Comparison of ENCODE assay signal across 24 cellular contexts in the genomic region with DNA sequence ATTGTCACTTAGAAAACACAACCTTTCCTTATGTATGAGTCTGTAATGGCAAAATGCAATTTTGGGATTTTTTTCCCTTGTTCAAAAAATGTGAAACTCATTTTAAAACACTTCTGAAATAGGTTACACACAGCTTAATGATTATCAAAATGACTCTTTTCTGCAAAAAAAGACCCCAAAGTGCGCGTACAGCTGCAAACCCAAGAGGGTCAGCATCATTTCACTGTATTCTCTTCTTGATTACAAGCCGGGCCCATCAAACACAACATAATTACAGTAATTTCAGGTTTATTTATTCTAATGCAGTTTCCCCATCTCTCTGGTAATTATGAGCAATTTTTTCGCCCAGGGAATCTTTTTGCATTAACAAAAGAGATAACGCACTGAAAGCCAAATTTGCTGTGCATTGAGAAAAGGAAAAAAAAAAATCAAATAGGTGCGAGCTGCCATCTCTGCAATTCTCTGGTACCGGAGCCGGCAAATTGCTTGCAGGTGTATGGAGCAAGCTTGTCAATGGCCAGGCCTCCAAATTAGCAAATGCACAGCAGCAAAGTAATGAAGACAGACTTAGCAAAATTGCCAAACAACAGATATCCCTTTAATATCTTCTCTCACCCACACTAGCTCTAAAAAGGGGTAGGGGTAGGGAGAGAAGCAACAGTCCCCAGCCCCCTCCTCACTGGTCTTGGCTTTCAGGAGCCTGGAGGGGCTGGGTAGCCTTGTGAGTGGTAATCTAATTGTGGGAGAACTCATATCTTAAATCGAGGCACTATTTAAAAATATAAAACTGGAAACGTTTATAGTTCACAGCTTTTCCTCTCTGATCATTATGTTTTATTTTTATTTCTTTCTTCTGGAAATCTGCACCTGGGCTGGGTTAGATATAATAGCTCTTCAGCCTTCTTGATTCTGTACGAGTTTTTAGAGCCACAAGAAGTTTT. TPM values are rescaled to one million over a fixed set of nuclear protein-coding genes. Genes with fewer than 3 reads are reported as not detected.
DNase-seq lines count a peak whose midpoint lies in the region; ATAC-seq, FAIRE-seq and TF ChIP-seq lines count a peak whose summit lies in the region.
"Had no signal": no experiment of that assay in that cellular context is flagged by ENCODE, and none has a peak within 500 bp of the region (broad histone marks: within the 10 kb centered on the region; RNA-seq: fewer than 3 reads in every experiment).

No MANE protein-coding gene starts in this region.

- peaks cover 21% of the 10 kb centered on the region for H3F3A ChIP-seq in PC-9 (ENCODE audit: insufficient read depth, low read depth)

- H4K20me1 ChIP-seq in endothelial cell of umbilical vein (replicated peaks; ENCODE audit: control insufficient read depth, extremely low read depth, insufficient read depth, low read length) (no peaks in the 10 kb centered on the region), PC-9 (ENCODE audit: insufficient read depth) (no peaks in the 10 kb centered on the region)

- no peak for ATAC-seq in GM21381 (IDR thresholded peaks at IDR 0.05; ENCODE audit: unreplicated experiment)
- ATAC-seq: activated CD4-positive, CD25-positive, alpha-beta regulatory T cell treated with anti-CD3 and anti-CD28 coated beads, Interleukin-2, amount 50 U/mL, for 24 hours; gastrocnemius medialis; HCT116; natural killer cell had no signal

- no peak overlapping the region for H3K4me3 ChIP-seq in endothelial cell of umbilical vein (replicated peaks in 1 of 3; ENCODE audit: insufficient read depth in 1 of 3, low read depth in 1 of 3, low read length in 3 of 3)
- no peak overlapping the region for H3K4me3 ChIP-seq in PC-9
- H3K4me3 ChIP-seq: cardiac muscle cell, gastrocnemius medialis, MG63, skin epidermis, upper lobe of left lung had no signal

- no peaks in the 10 kb centered on the region for H3K36me3 ChIP-seq in endothelial cell of umbilical vein (ENCODE audit: control insufficient read depth in 2 of 2, extremely low read depth in 1 of 2, insufficient read depth in 2 of 2, low read length in 2 of 2)
- no peaks in the 10 kb centered on the region for H3K36me3 ChIP-seq in PC-9 (ENCODE audit: low read depth)
- H3K36me3 ChIP-seq: cardiac muscle cell, gastrocnemius medialis, upper lobe of left lung had no signal

- no peaks in the 10 kb centered on the region for H3K9me1 ChIP-seq in endothelial cell of umbilical vein (replicated peaks; ENCODE audit: control insufficient read depth, extremely low read depth, insufficient read depth, low read length)

- dilution Hi-C loops in endothelial cell of umbilical vein (cut with MboI; ENCODE audit: extremely low pct_ligation_motif_present, low sequenced_read_pairs): no loop called here

- H3K4me2 ChIP-seq in endothelial cell of umbilical vein (ENCODE audit: insufficient read depth, low read length) (no peak overlapping the region), PC-9 (no peak overlapping the region)

- H3K79me2 ChIP-seq in endothelial cell of umbilical vein (ENCODE audit: control insufficient read depth, insufficient read depth, low read length): no peaks in the 10 kb centered on the region
- no peaks in the 10 kb centered on the region for H3K79me2 ChIP-seq in PC-9 (ENCODE audit: low read depth)

- CTCF ChIA-PET in endothelial cell of umbilical vein (lab: Charles Lee): interaction anchor here (1.0 to 2.4 kb wide), 4 partner anchors 10 to 388 kb away, joined by 3 to 10 read pairs (median 8); a partner anchor contains a TSS
- CTCF ChIA-PET in PC-9 (lab: Charles Lee): interaction anchor here (0.6 kb wide), 1 partner anchor 461 kb away, joined by 3 read pairs; no protein-coding TSS in a partner anchor

- H3K9me3 ChIP-seq in endothelial cell of umbilical vein (replicated peaks; ENCODE audit: control insufficient read depth, insufficient read depth, low read length): no peaks in the 10 kb centered on the region
- H3K9me3 ChIP-seq in PC-9 (ENCODE audit: insufficient read depth, low read depth): no peaks in the 10 kb centered on the region
- H3K9me3 ChIP-seq: gastrocnemius medialis, MG63, upper lobe of left lung had no signal

- no peak overlapping the region for H3K9ac ChIP-seq in endothelial cell of umbilical vein (replicated peaks; ENCODE audit: extremely low read depth, insufficient read depth, low read length)

- H3K27ac ChIP-seq in endothelial cell of umbilical vein (ENCODE audit: insufficient read depth, low read depth, low read length): no peak overlapping the region
- H3K27ac ChIP-seq in PC-9: no peak overlapping the region
- H3K27ac ChIP-seq: cardiac muscle cell, gastrocnemius medialis, skin epidermis, upper lobe of left lung had no signal

- H3K27me3 ChIP-seq in endothelial cell of umbilical vein (ENCODE audit: control insufficient read depth in 2 of 2, insufficient read depth in 2 of 2, low read length in 2 of 2) (peaks cover 79 to 99% of the 10 kb centered on the region in 2 experiments), PC-9 (ENCODE audit: insufficient read depth, low read depth) (no peaks in the 10 kb centered on the region)
- H3K27me3 ChIP-seq: MG63 had no signal

- FAIRE-seq in endothelial cell of umbilical vein (lab: Jason Lieb, UNC): peak; percentile 53

- H2AFZ ChIP-seq in endothelial cell of umbilical vein (ENCODE audit: low read depth, low read length): no peak overlapping the region
- H2AFZ ChIP-seq in PC-9: no peak overlapping the region

- DNase-seq in AG08396 (ENCODE audit: low spot score) (peak; percentile 2), ELF-1 (ENCODE audit: low read depth, low spot score) (peak; percentile 14), NCI-H1930 (lab: John Stamatoyannopoulos, UW) (peak; percentile 92 to 97), endothelial cell of umbilical vein (ENCODE audit: low read depth, low spot score) (no peak), NOMO-1 treated with dmso at 0.1 percent for 144 hours (lab: John Stamatoyannopoulos, UW; ENCODE audit: unreplicated experiment) (no peak), GF-D8 (lab: John Stamatoyannopoulos, UW) (no peak), PC-9 (no peak)
- DNase-seq: amniotic stem cell; gastrocnemius medialis; MG63; natural killer cell; NCI-H2029; NCI-H524 treated with DMSO at 0.1 percent for 48 hours; OCI-M1; stimulated activated CD4-positive, alpha-beta T cell treated with anti-CD3 and anti-CD28 coated beads, Interleukin-2, amount 100 ng/mL, for 48 hours; T-helper 9 cell; upper lobe of left lung had no signal

- POLR2A ChIA-PET in endothelial cell of umbilical vein (lab: Charles Lee) (no interaction called here), PC-9 (lab: Charles Lee; ENCODE audit: unreplicated experiment) (no interaction called here)

- no peaks in the 10 kb centered on the region for H3K9me2 ChIP-seq in PC-9 (ENCODE audit: insufficient read depth)

- intact Hi-C loops in endothelial cell of umbilical vein (cut with micrococcal nuclease) (no loop called here), PC-9 (cut with micrococcal nuclease; ENCODE audit: unreplicated experiment) (no loop called here)

- TF ChIP-seq POLR2A in endothelial cell of umbilical vein (IDR thresholded peaks at IDR 0.05; ENCODE audit: low read depth, low read length): no peak

- peaks cover 19% of the 10 kb centered on the region for H3K4me1 ChIP-seq in endothelial cell of umbilical vein (ENCODE audit: control insufficient read depth, extremely low read depth, insufficient read depth, low read length)
- H3K4me1 ChIP-seq in PC-9 (replicated peaks; ENCODE audit: insufficient read depth): peaks cover 17% of the 10 kb centered on the region

- no peak for TF ChIP-seq CTCF in endothelial cell of umbilical vein (IDR thresholded peaks at IDR 0.05; ENCODE audit: extremely low read depth in 1 of 2, insufficient read depth in 1 of 2, low read depth in 1 of 2, low read length in 2 of 2)
- TF ChIP-seq CTCF in PC-9 (conservative IDR thresholded peaks at IDR 0.05): no peak

- BruUV-seq in endothelial cell of umbilical vein (replicated peaks; lab: Mats Ljungman, UMichigan): no TSS peak
- BruUV-seq in PC-9 (replicated peaks; lab: Mats Ljungman, UMichigan): no TSS peak

TF ChIP-seq in endothelial cell of umbilical vein, 7 proteins besides CTCF, POLR2A, EP300 and RAD21:
- TF ChIP-seq GATA2 (IDR thresholded peaks at IDR 0.05; ENCODE audit: insufficient read depth, insufficient read length, low read depth, low read length) (no peak), FOS (IDR thresholded peaks at IDR 0.05; ENCODE audit: borderline replicate concordance, insufficient read depth, low read length) (no peak), EZH2 (IDR thresholded peaks at IDR 0.05; ENCODE audit: borderline replicate concordance, low read depth, low read length, severe bottlenecking) (no peak), POLR2AphosphoS5 (IDR thresholded peaks at IDR 0.05; ENCODE audit: insufficient read depth, low read depth, low read length) (no peak), MYC (IDR thresholded peaks at IDR 0.05; ENCODE audit: low read depth, low read length) (no peak), JUN (IDR thresholded peaks at IDR 0.05; ENCODE audit: borderline replicate concordance, insufficient read depth, insufficient read length, low read depth) (no peak)
- TF ChIP-seq, protein P1, sequence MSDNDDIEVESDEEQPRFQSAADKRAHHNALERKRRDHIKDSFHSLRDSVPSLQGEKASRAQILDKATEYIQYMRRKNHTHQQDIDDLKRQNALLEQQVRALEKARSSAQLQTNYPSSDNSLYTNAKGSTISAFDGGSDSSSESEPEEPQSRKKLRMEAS (IDR thresholded peaks at IDR 0.05; ENCODE audit: insufficient read depth, insufficient read length): no peak

RNA-seq across cellular contexts. Expression of a gene that starts 6.6 kb away (rescaled TPM):
- total RNA-seq in endothelial cell of umbilical vein (not detected in 2 replicates), PC-9 (2021) (0.87 TPM in 1 of 2 replicates, not detected in the other)
- polyA plus RNA-seq in endothelial cell of umbilical vein: 0.12 and 0.14 TPM in 2 replicates
- polyA plus RNA-seq in endothelial cell of umbilical vein (2011; cell fraction: cytosol; rRNA removed): 0.06 and 0.09 TPM in 2 replicates
- 0.21 and 0.42 TPM in 2 replicates for polyA plus RNA-seq in endothelial cell of umbilical vein (2011; cell fraction: nucleus; rRNA removed)
- not detected in 2 replicates for polyA plus RNA-seq in endothelial cell of umbilical vein (2012)
- 0.36 TPM in 1 of 2 replicates, not detected in the other for polyA minus RNA-seq in endothelial cell of umbilical vein
- polyA minus RNA-seq in endothelial cell of umbilical vein (2011; cell fraction: cytosol; rRNA and poly(A)+ RNA removed): 1.2 TPM
- not detected in 2 replicates for polyA minus RNA-seq in endothelial cell of umbilical vein (2011; cell fraction: nucleus; rRNA and poly(A)+ RNA removed)
- total RNA-seq: cardiac muscle cell, natural killer cell, posterior vena cava, upper lobe of left lung had no signal
- polyA plus RNA-seq: cardiac muscle cell had no signal

RNA-seq across cellular contexts. Expression of a gene that starts 10.8 kb away (rescaled TPM):
- total RNA-seq in endothelial cell of umbilical vein (not detected in 2 replicates), PC-9 (2021) (0.65 and 0.76 TPM in 2 replicates)
- polyA plus RNA-seq in endothelial cell of umbilical vein: not detected in 2 replicates
- polyA plus RNA-seq in endothelial cell of umbilical vein (2011; cell fraction: cytosol; rRNA removed): 0.03 TPM in 1 of 2 replicates, not detected in the other
- polyA plus RNA-seq in endothelial cell of umbilical vein (2011; cell fraction: nucleus; rRNA removed): not detected in 2 replicates
- not detected in 2 replicates for polyA plus RNA-seq in endothelial cell of umbilical vein (2012)
- polyA minus RNA-seq in endothelial cell of umbilical vein: not detected in 2 replicates
- polyA minus RNA-seq in endothelial cell of umbilical vein (2011; cell fraction: cytosol; rRNA and poly(A)+ RNA removed): 0.82 TPM
- polyA minus RNA-seq in endothelial cell of umbilical vein (2011; cell fraction: nucleus; rRNA and poly(A)+ RNA removed): not detected in 2 replicates
- total RNA-seq: cardiac muscle cell, gastrocnemius medialis, mesenteric fat pad, posterior vena cava, upper lobe of left lung had no signal

Comparison
In these comparisons a context has a peak if more than half of its experiments do, and no peak if none do; other contexts are left out.
1. DNase-seq: peak in AG08396 (single experiment), ELF-1 (single experiment) and NCI-H1930 (2 of 2); none in endothelial cell of umbilical vein (single experiment), NOMO-1 treated with dmso at 0.1 percent for 144 hours (single experiment), GF-D8 (single experiment) and PC-9 (0 of 2).